1 cellular context compared by ENCODE assay signal in the genomic region with DNA sequence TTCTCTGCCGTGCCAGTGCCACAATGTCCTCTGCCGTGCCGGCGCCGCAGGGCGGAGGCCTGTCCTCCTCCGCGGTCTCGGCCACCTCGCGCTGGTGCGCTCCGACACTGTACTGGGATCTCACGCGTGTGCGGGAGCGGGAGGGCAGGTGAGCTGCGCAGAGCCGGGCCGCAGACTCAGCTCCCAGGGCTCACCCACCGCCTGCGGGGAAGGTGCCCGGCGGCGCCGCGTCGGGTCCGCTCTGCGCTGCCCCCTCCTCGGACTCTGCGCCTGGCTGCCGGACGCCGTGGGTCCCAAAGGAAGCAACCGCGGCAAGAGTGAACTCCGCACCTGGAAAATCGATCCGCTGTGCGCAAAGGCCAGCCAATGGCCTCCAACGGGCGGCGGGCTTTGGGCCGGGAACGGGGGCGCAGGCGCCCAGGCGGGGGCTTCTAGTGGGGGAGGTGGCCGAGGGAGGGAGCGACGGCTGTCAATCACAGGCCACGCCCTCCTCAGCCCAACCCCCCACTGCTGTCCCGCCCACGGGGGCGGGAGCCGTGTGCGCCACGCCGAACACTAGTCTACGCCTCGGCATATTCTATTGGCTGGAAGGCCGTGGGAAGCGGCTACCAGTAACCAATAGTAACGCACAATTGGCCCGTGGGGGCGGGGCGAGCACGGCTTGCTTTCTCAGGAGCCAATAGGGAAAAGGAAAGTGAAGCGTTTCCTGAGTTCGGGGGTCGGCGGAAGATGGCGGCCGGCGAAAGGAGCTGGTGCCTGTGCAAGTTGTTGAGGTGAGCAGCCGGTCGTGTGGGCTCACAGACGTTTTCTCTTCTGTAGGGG.
TF ChIP-seq lines count a peak whose summit lies in the region.

A gene with protein sequence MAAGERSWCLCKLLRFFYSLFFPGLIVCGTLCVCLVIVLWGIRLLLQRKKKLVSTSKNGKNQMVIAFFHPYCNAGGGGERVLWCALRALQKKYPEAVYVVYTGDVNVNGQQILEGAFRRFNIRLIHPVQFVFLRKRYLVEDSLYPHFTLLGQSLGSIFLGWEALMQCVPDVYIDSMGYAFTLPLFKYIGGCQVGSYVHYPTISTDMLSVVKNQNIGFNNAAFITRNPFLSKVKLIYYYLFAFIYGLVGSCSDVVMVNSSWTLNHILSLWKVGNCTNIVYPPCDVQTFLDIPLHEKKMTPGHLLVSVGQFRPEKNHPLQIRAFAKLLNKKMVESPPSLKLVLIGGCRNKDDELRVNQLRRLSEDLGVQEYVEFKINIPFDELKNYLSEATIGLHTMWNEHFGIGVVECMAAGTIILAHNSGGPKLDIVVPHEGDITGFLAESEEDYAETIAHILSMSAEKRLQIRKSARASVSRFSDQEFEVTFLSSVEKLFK (plus strand): TSS at position 709 of the 822 bp plus-strand sequence. CDS start 21 bp downstream, at position 730.

TF ChIP-seq in WTC11, 78 proteins besides CTCF, POLR2A, EP300 and RAD21 (continued from another document and continues in another):
- TF ChIP-seq STAT6 (CRISPR knock-in tag; conservative IDR thresholded peaks at IDR 0.05; ENCODE audit: low read depth) (0 out of 2 replicates have a peak, but pooled peaks have one; percentile 39), GRHL2 (CRISPR knock-in tag; IDR thresholded peaks at IDR 0.05; ENCODE audit: insufficient replicate concordance, severe bottlenecking) (no peak), ZNF138 (CRISPR knock-in tag; conservative IDR thresholded peaks at IDR 0.05) (peak; percentile 61; the same call in 1 of the 2 replicates), ZNF532 (CRISPR knock-in tag; IDR thresholded peaks at IDR 0.05; ENCODE audit: borderline replicate concordance) (no peak), FOXJ3 (CRISPR knock-in tag; IDR thresholded peaks at IDR 0.05; ENCODE audit: borderline replicate concordance) (no peak), PREB (CRISPR knock-in tag; IDR thresholded peaks at IDR 0.05; ENCODE audit: borderline replicate concordance) (peak; percentile 64; the same call in 1 of the 2 replicates), ATF2 (CRISPR knock-in tag; IDR thresholded peaks at IDR 0.05; ENCODE audit: borderline replicate concordance, low read depth) (no peak), IRF2 (CRISPR knock-in tag; IDR thresholded peaks at IDR 0.05; ENCODE audit: borderline replicate concordance, low read depth) (no peak), NR1H2 (CRISPR knock-in tag; IDR thresholded peaks at IDR 0.05) (no peak), FOXP1 (CRISPR knock-in tag; IDR thresholded peaks at IDR 0.05; ENCODE audit: borderline replicate concordance) (peak; percentile 45; the same call in 1 of the 2 replicates), NR2C2 (CRISPR knock-in tag; IDR thresholded peaks at IDR 0.05) (peak; percentile 60; the same call in 1 of the 2 replicates), SMAD4 (CRISPR knock-in tag; IDR thresholded peaks at IDR 0.05) (no peak), PRDM15 (CRISPR knock-in tag; IDR thresholded peaks at IDR 0.05) (peak; percentile 30; the same call in 1 of the 2 replicates), KAT7 (CRISPR knock-in tag; IDR thresholded peaks at IDR 0.05; ENCODE audit: borderline replicate concordance) (no peak; the same call in 1 of the 2 replicates), HMGXB4 (CRISPR knock-in tag; IDR thresholded peaks at IDR 0.05) (peak; percentile 63; the same call in 1 of the 2 replicates), ESRRA (CRISPR knock-in tag; IDR thresholded peaks at IDR 0.05; ENCODE audit: borderline replicate concordance) (no peak), TEAD4 (CRISPR knock-in tag; IDR thresholded peaks at IDR 0.05) (no peak), TP53 (CRISPR knock-in tag; IDR thresholded peaks at IDR 0.05) (no peak)
- TF ChIP-seq, protein P1, sequence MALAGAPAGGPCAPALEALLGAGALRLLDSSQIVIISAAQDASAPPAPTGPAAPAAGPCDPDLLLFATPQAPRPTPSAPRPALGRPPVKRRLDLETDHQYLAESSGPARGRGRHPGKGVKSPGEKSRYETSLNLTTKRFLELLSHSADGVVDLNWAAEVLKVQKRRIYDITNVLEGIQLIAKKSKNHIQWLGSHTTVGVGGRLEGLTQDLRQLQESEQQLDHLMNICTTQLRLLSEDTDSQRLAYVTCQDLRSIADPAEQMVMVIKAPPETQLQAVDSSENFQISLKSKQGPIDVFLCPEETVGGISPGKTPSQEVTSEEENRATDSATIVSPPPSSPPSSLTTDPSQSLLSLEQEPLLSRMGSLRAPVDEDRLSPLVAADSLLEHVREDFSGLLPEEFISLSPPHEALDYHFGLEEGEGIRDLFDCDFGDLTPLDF (CRISPR knock-in tag; IDR thresholded peaks at IDR 0.05) = peak; percentile 74; the same call in 1 of the 2 replicates
- TF ChIP-seq, protein P2, sequence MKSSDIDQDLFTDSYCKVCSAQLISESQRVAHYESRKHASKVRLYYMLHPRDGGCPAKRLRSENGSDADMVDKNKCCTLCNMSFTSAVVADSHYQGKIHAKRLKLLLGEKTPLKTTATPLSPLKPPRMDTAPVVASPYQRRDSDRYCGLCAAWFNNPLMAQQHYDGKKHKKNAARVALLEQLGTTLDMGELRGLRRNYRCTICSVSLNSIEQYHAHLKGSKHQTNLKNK (CRISPR knock-in tag; IDR thresholded peaks at IDR 0.05) = no peak
- TF ChIP-seq, protein P3, sequence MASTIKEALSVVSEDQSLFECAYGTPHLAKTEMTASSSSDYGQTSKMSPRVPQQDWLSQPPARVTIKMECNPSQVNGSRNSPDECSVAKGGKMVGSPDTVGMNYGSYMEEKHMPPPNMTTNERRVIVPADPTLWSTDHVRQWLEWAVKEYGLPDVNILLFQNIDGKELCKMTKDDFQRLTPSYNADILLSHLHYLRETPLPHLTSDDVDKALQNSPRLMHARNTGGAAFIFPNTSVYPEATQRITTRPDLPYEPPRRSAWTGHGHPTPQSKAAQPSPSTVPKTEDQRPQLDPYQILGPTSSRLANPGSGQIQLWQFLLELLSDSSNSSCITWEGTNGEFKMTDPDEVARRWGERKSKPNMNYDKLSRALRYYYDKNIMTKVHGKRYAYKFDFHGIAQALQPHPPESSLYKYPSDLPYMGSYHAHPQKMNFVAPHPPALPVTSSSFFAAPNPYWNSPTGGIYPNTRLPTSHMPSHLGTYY (CRISPR knock-in tag; IDR thresholded peaks at IDR 0.05) = 0 out of 2 replicates have a peak, but pooled peaks have one; percentile 44
- TF ChIP-seq, protein P4, sequence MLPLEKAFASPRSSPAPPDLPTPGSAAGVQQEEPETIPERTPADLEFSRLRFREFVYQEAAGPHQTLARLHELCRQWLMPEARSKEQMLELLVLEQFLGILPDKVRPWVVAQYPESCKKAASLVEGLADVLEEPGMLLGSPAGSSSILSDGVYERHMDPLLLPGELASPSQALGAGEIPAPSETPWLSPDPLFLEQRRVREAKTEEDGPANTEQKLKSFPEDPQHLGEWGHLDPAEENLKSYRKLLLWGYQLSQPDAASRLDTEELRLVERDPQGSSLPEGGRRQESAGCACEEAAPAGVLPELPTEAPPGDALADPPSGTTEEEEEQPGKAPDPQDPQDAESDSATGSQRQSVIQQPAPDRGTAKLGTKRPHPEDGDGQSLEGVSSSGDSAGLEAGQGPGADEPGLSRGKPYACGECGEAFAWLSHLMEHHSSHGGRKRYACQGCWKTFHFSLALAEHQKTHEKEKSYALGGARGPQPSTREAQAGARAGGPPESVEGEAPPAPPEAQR (CRISPR knock-in tag; IDR thresholded peaks at IDR 0.05) = no peak
